ENCODE assay signal across 10 cellular contexts in the genomic region with DNA sequence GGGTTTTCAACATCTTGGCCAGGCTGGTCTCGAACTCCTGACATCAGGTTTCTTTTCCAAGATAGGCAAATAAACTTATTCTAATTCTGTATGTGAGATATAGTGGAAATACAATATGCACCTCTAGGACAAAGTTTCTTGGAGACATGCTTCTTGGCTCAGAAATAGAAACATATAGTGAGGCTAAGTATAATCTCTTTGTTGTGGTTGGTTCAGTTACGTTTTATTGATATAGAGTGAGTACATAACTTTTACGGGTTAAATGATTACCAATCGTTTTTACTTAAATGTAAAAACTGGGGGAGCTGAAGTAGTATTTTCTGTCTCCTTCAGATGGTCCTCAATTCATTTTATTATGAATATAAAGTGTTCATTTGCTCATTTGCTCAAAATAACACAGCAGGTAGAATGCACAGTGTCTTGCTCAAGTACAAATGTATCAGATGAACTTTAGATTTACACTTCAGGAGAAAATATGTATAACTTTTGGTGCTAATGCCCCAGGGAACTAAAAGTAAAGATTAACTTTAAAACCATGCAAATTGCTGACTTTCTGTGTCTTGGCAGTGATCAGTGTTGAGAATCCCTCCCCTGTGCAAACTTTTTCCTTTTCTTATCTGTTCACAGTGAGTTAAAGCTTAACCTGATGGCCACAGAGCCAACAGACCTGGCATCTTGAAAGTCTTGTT.
DNase-seq lines count a peak whose midpoint lies in the region; ATAC-seq and TF ChIP-seq lines count a peak whose summit lies in the region.
"Had no signal": no experiment of that assay in that cellular context is flagged by ENCODE, and none has a peak within 500 bp of the region (broad histone marks: within the 10 kb centered on the region; RNA-seq: fewer than 3 reads in every experiment).

No MANE protein-coding gene starts in this region.

- DNase-seq in activated naive CD4-positive, alpha-beta T cell treated with Interleukin-2 at 50 U/mL for 16 hours = no peak
- DNase-seq in erythroblast (lab: John Stamatoyannopoulos, UW) = peak; percentile 68 to 78
- DNase-seq in type B pancreatic cell (ENCODE audit: extremely low spot score, unreplicated experiment) = no peak
- no peak for DNase-seq in NCI-H2227 treated with DMSO at 0.1 percent for 48 hours (lab: John Stamatoyannopoulos, UW)
- no peak for DNase-seq in NCI-H1417 (lab: John Stamatoyannopoulos, UW)
- DNase-seq: AML-193; effector CD4-positive, alpha-beta T cell had no signal

- no peaks in the 10 kb centered on the region for H3K9me3 Mint-ChIP-seq in activated naive CD4-positive, alpha-beta T cell treated with anti-CD3 and anti-CD28 coated beads, Interleukin-2, amount 50 U/mL, for 24 hours
- H3K9me3 Mint-ChIP-seq in type B pancreatic cell = no peaks in the 10 kb centered on the region

- H3K4me3 Mint-ChIP-seq in activated naive CD4-positive, alpha-beta T cell treated with anti-CD3 and anti-CD28 coated beads, Interleukin-2, amount 50 U/mL, for 24 hours = no peak overlapping the region
- peak overlapping the region; percentile 13 for H3K4me3 Mint-ChIP-seq in type B pancreatic cell

- no peaks in the 10 kb centered on the region for H3K27me3 Mint-ChIP-seq in activated naive CD4-positive, alpha-beta T cell treated with anti-CD3 and anti-CD28 coated beads, Interleukin-2, amount 50 U/mL, for 24 hours
- H3K27me3 Mint-ChIP-seq in type B pancreatic cell = no peaks in the 10 kb centered on the region

- ATAC-seq in HG03342 (IDR thresholded peaks at IDR 0.05; ENCODE audit: unreplicated experiment) (peak; percentile 52), HG02885 (IDR thresholded peaks at IDR 0.05; ENCODE audit: poor library complexity, unreplicated experiment) (no peak)

- no peak for TF ChIP-seq CTCF in type B pancreatic cell (conservative IDR thresholded peaks at IDR 0.05)

- peak overlapping the region; percentile 11 for H3K27ac Mint-ChIP-seq in activated naive CD4-positive, alpha-beta T cell treated with anti-CD3 and anti-CD28 coated beads, Interleukin-2, amount 50 U/mL, for 24 hours
- H3K27ac Mint-ChIP-seq in type B pancreatic cell = peak overlapping the region; percentile 89

- no peak for TF ChIP-seq POLR2A in erythroblast (IDR thresholded peaks at IDR 0.05; ENCODE audit: low read length)

- no peaks in the 10 kb centered on the region for H3K36me3 Mint-ChIP-seq in activated naive CD4-positive, alpha-beta T cell treated with anti-CD3 and anti-CD28 coated beads, Interleukin-2, amount 50 U/mL, for 24 hours
- H3K36me3 Mint-ChIP-seq in type B pancreatic cell = no peaks in the 10 kb centered on the region

- peaks cover 88% of the 10 kb centered on the region for H3K4me1 Mint-ChIP-seq in activated naive CD4-positive, alpha-beta T cell treated with anti-CD3 and anti-CD28 coated beads, Interleukin-2, amount 50 U/mL, for 24 hours
- peaks cover 67% of the 10 kb centered on the region for H3K4me1 Mint-ChIP-seq in type B pancreatic cell (ENCODE audit: unreplicated experiment)

Comparison
In these comparisons a context has a peak if more than half of its experiments do, and no peak if none do; other contexts are left out.
1. DNase-seq: peak in erythroblast (2 of 2); none in activated naive CD4-positive, alpha-beta T cell treated with Interleukin-2 at 50 U/mL for 16 hours (single experiment), type B pancreatic cell (single experiment), NCI-H2227 treated with DMSO at 0.1 percent for 48 hours (single experiment) and NCI-H1417 (0 of 3).